In genomic region chr10:12717981-12718707, GRCh38 we compare ENCODE assay signal across 15 cellular contexts.
DNase-seq lines count a peak whose midpoint lies in the region; ATAC-seq and TF ChIP-seq lines count a peak whose summit lies in the region.
"Had no signal": no experiment of that assay in that cellular context is flagged by ENCODE, and none has a peak within 500 bp of the region (broad histone marks: within the 10 kb centered on the region; RNA-seq: fewer than 3 reads in every experiment).

No MANE protein-coding gene starts in this region.

- H3K4me3 ChIP-seq in heart right ventricle = no peak overlapping the region
- H3K4me3 ChIP-seq in mammary epithelial cell (replicated peaks in 1 of 3; ENCODE audit: insufficient read depth in 1 of 3, low read depth in 2 of 3, low read length in 3 of 3) = peak overlapping the region in 1 of 3 experiments; percentile 18
- H3K4me3 ChIP-seq in kidney epithelial cell (ENCODE audit: low read depth, low read length) = no peak overlapping the region
- H3K4me3 ChIP-seq in uterus = no peak overlapping the region
- no peak overlapping the region for H3K4me3 ChIP-seq in CD8-positive, alpha-beta memory T cell (ENCODE audit: low read length)
- H3K4me3 ChIP-seq: BLaER1 had no signal

- ATAC-seq in heart right ventricle (no peak), Right ventricle myocardium superior (ENCODE audit: poor library complexity) (no peak)

- H2AFZ ChIP-seq in mammary epithelial cell (ENCODE audit: low read depth, low read length) = no peak overlapping the region

- no peak overlapping the region for H3K27ac Mint-ChIP-seq in CD8-positive, alpha-beta memory T cell
- H3K27ac Mint-ChIP-seq: activated naive CD4-positive, alpha-beta T cell treated with anti-CD3 and anti-CD28 coated beads, Interleukin-2, amount 10 ng/mL, durations not matched to agents 7 days and 5 days had no signal

- no peak for DNase-seq in heart right ventricle
- no peak for DNase-seq in Right ventricle myocardium superior
- DNase-seq in mammary epithelial cell = peak; percentile 87
- no peak for DNase-seq in kidney epithelial cell (ENCODE audit: low read depth)
- DNase-seq in uterus = no peak
- DNase-seq in NCI-H524 treated with DMSO at 0.1 percent for 48 hours (lab: John Stamatoyannopoulos, UW) = no peak
- DNase-seq in CD8-positive, alpha-beta memory T cell = no peak
- DNase-seq in pons (ENCODE audit: low spot score) = no peak
- DNase-seq: activated CD4-positive, alpha-beta T cell treated with anti-CD3 and anti-CD28 coated beads, Interleukin-2, amount 10 ng/mL, durations not matched to agents 24 days and 14 days; activated naive CD4-positive, alpha-beta T cell treated with anti-CD3 and anti-CD28 coated beads, Interleukin-2, amount 10 ng/mL, durations not matched to agents 7 days and 5 days; Karpas-422; NCI-H446 treated with DMSO at 0.1 percent for 48 hours; occipital lobe; stimulated activated CD4-positive, alpha-beta T cell treated with anti-CD3 and anti-CD28 coated beads, Interleukin-2, amount 100 ng/mL, for 48 hours had no signal

- peaks cover 0 to 21% (median 15%) of the 10 kb centered on the region in 9 donors for H3K4me1 ChIP-seq in heart right ventricle
- peaks cover 35% of the 10 kb centered on the region for H3K4me1 ChIP-seq in mammary epithelial cell (ENCODE audit: insufficient read depth, low read length)
- H3K4me1 ChIP-seq in uterus = no peaks in the 10 kb centered on the region
- no peaks in the 10 kb centered on the region for H3K4me1 ChIP-seq in CD8-positive, alpha-beta memory T cell (ENCODE audit: insufficient read depth, low read length)
- H3K4me1 ChIP-seq: BLaER1 had no signal

- WGBS in heart right ventricle, 2 donors = 82 to 83% methylated on average over 12 of the region's 12 CpGs
- 14% methylated on average over 12 of the region's 12 CpGs for WGBS in mammary epithelial cell (ENCODE audit: low coverage, missing lambda C conversion rate)

- H3K27me3 Mint-ChIP-seq in CD8-positive, alpha-beta memory T cell = no peaks in the 10 kb centered on the region
- H3K27me3 Mint-ChIP-seq: activated CD4-positive, alpha-beta T cell treated with anti-CD3 and anti-CD28 coated beads, Interleukin-2, amount 10 ng/mL, durations not matched to agents 24 days and 14 days; activated naive CD4-positive, alpha-beta T cell treated with anti-CD3 and anti-CD28 coated beads, Interleukin-2, amount 10 ng/mL, durations not matched to agents 7 days and 5 days had no signal

- in situ Hi-C loops in mammary epithelial cell (cut with MboI; ENCODE audit: low sequenced_read_pairs in 2 of 2) = loop anchor here (10.0 to 25.0 kb wide), 2 partner anchors 344 to 357 kb away; no protein-coding TSS in a partner anchor

- H3K79me2 ChIP-seq in mammary epithelial cell (ENCODE audit: insufficient read depth, low read length) = no peaks in the 10 kb centered on the region

- no peak for TF ChIP-seq POLR2A in uterus (IDR thresholded peaks at IDR 0.05)

- H3K4me3 Mint-ChIP-seq in CD8-positive, alpha-beta memory T cell = no peak overlapping the region
- H3K4me3 Mint-ChIP-seq: activated CD4-positive, alpha-beta T cell treated with anti-CD3 and anti-CD28 coated beads, Interleukin-2, amount 10 ng/mL, durations not matched to agents 24 days and 14 days; activated naive CD4-positive, alpha-beta T cell treated with anti-CD3 and anti-CD28 coated beads, Interleukin-2, amount 10 ng/mL, durations not matched to agents 7 days and 5 days had no signal

- CTCF ChIA-PET in mammary epithelial cell (lab: Charles Lee; ENCODE audit: low non-redundant PET) = interaction anchor here (0.9 kb wide), 1 partner anchor 381 kb away, joined by 4 read pairs; no protein-coding TSS in a partner anchor
- CTCF ChIA-PET in CD8-positive, alpha-beta memory T cell (lab: Charles Lee) = no interaction called here

- peaks cover 0 to 4% (median 0%) of the 10 kb centered on the region in 3 donors for H3K4me1 Mint-ChIP-seq in CD8-positive, alpha-beta memory T cell

- POLR2A ChIA-PET in CD8-positive, alpha-beta memory T cell (lab: Charles Lee) = no interaction called here

- H3K27ac ChIP-seq in heart right ventricle = no peak overlapping the region
- H3K27ac ChIP-seq in mammary epithelial cell (ENCODE audit: insufficient read depth, low read depth, low read length) = peak overlapping the region; percentile 56
- no peak overlapping the region for H3K27ac ChIP-seq in uterus
- H3K27ac ChIP-seq in CD8-positive, alpha-beta memory T cell (ENCODE audit: low read depth, low read length) = no peak overlapping the region
- H3K27ac ChIP-seq: BLaER1 had no signal

- H3K36me3 ChIP-seq in heart right ventricle (no peaks in the 10 kb centered on the region), mammary epithelial cell (ENCODE audit: insufficient read depth, low read length) (no peaks in the 10 kb centered on the region), kidney epithelial cell (ENCODE audit: control insufficient read depth, insufficient read depth, low read length) (no peaks in the 10 kb centered on the region), uterus (no peaks in the 10 kb centered on the region)
- H3K36me3 ChIP-seq in CD8-positive, alpha-beta memory T cell (ENCODE audit: insufficient read depth, low read length) = no peaks in the 10 kb centered on the region
- H3K36me3 ChIP-seq: BLaER1 had no signal

- no TSS peak for BruUV-seq in mammary epithelial cell (replicated peaks; lab: Mats Ljungman, UMichigan)

- no peaks in the 10 kb centered on the region for H3K9me3 Mint-ChIP-seq in CD8-positive, alpha-beta memory T cell
- H3K9me3 Mint-ChIP-seq: activated naive CD4-positive, alpha-beta T cell treated with anti-CD3 and anti-CD28 coated beads, Interleukin-2, amount 10 ng/mL, durations not matched to agents 7 days and 5 days had no signal

- H3K9me3 ChIP-seq in heart right ventricle (no peaks in the 10 kb centered on the region), mammary epithelial cell (replicated peaks; ENCODE audit: insufficient read depth, low read length) (no peaks in the 10 kb centered on the region), uterus (no peaks in the 10 kb centered on the region)
- H3K9me3 ChIP-seq in CD8-positive, alpha-beta memory T cell (ENCODE audit: low read length) = no peaks in the 10 kb centered on the region

- H3K27me3 ChIP-seq in heart right ventricle (no peaks in the 10 kb centered on the region), mammary epithelial cell (ENCODE audit: insufficient read depth, low read length) (no peaks in the 10 kb centered on the region), kidney epithelial cell (ENCODE audit: control insufficient read depth, insufficient read depth, low read length) (no peaks in the 10 kb centered on the region), uterus (no peaks in the 10 kb centered on the region)
- no peaks in the 10 kb centered on the region for H3K27me3 ChIP-seq in CD8-positive, alpha-beta memory T cell (ENCODE audit: insufficient read depth, low read length, poor library complexity, severe bottlenecking)
- H3K27me3 ChIP-seq: BLaER1 had no signal

- H3K9ac ChIP-seq in mammary epithelial cell (ENCODE audit: insufficient read depth, low read length) = no peak overlapping the region
- H3K9ac ChIP-seq: BLaER1 had no signal

- peak overlapping the region; percentile 69 for H3K4me2 ChIP-seq in mammary epithelial cell (ENCODE audit: insufficient read depth, low read depth, low read length)
- H3K4me2 ChIP-seq: BLaER1 had no signal

- intact Hi-C loops in heart right ventricle (cut with DNase I) = loop anchor here in 9 of 10 donors (2.0 to 10.0 kb wide), 10 partner anchors 177 to 453 kb away; no protein-coding TSS in a partner anchor
- intact Hi-C loops in Right ventricle myocardium superior (cut with DNase I) = loop anchor here (10.0 kb wide), 1 partner anchor 377 kb away; no protein-coding TSS in a partner anchor
- intact Hi-C loops in mammary epithelial cell (cut with micrococcal nuclease) = loop anchor here (1.0 to 5.0 kb wide), 5 partner anchors 64 to 357 kb away; no protein-coding TSS in a partner anchor
- intact Hi-C loops in uterus (cut with DNase I; ENCODE audit: low total_unique reads) = no loop called here

- dilution Hi-C loops in mammary epithelial cell (cut with HindIII; ENCODE audit: low sequenced_read_pairs) = loop anchor here (25.0 kb wide), 1 partner anchor 456 kb away; no protein-coding TSS in a partner anchor

- TF ChIP-seq CTCF in heart right ventricle (IDR thresholded peaks at IDR 0.05) = peak in 5 of 9 donors; percentile 22 to 50 (median 36)
- peak; percentile 11 to 57 for TF ChIP-seq CTCF in mammary epithelial cell (conservative IDR thresholded peaks at IDR 0.05 in 1 of 2, IDR thresholded peaks at IDR 0.05 in 1 of 2; ENCODE audit: extremely low read depth in 1 of 2, insufficient read depth in 1 of 2, low read depth in 1 of 2, low read length in 2 of 2)
- TF ChIP-seq CTCF in kidney epithelial cell (IDR thresholded peaks at IDR 0.05; ENCODE audit: insufficient read depth, low read length, poor library complexity, severe bottlenecking) = peak; percentile 17
- TF ChIP-seq CTCF in uterus (IDR thresholded peaks at IDR 0.05) = peak; percentile 13 to 41 (median 24)

- peaks cover 0 to 7% (median 2%) of the 10 kb centered on the region in 3 donors for H3K36me3 Mint-ChIP-seq in CD8-positive, alpha-beta memory T cell
- H3K36me3 Mint-ChIP-seq: activated naive CD4-positive, alpha-beta T cell treated with anti-CD3 and anti-CD28 coated beads, Interleukin-2, amount 10 ng/mL, durations not matched to agents 7 days and 5 days had no signal

- no peaks in the 10 kb centered on the region for H4K20me1 ChIP-seq in mammary epithelial cell (ENCODE audit: insufficient read depth, low read length)
- H4K20me1 ChIP-seq: BLaER1 had no signal
